ENCODE assay signal across 8 cellular contexts in genomic region chr22:41831828-41832552, GRCh38. TPM values are rescaled to one million over a fixed set of nuclear protein-coding genes. Genes with fewer than 3 reads are reported as not detected.
A peak's percentile ranks its signal among the peaks of the same experiment; 100 is the strongest.
DNase-seq lines count a peak whose midpoint lies in the region; ATAC-seq and TF ChIP-seq lines count a peak whose summit lies in the region.

No MANE protein-coding gene starts in this region.

- 23% methylated on average over 12 of the region's 17 CpGs for WGBS in SK-N-SH (ENCODE audit: low lambda C conversion rate)

- CTCF ChIA-PET in SK-N-SH (lab: Yijun Ruan, JAX), result interaction anchor here (0.9 to 1.6 kb wide), 4 partner anchors 10 to 135 kb away, joined by 3 to 6 read pairs (median 3); no protein-coding TSS in a partner anchor
- CTCF ChIA-PET in PC-3 (lab: Charles Lee), result interaction anchor here (0.6 to 1.0 kb wide), 2 partner anchors 135 to 535 kb away, joined by 3 read pairs; no protein-coding TSS in a partner anchor

- TSS peak; percentile 91 for BruUV-seq in PC-3 (replicated peaks; lab: Mats Ljungman, UMichigan)

- no peak for TF ChIP-seq EP300 in SK-N-SH (IDR thresholded peaks at IDR 0.05; ENCODE audit: borderline replicate concordance in 1 of 2, low read depth in 1 of 2, low read length in 1 of 2)

- no peak for ATAC-seq in SK-N-SH treated with all-trans-retinoic acid at 6 μM for 48 hours
- ATAC-seq in PC-3, result no peak

- no peak for DNase-seq in SK-N-SH
- DNase-seq in PC-3, result no peak
- no peak for DNase-seq in epithelial cell of prostate (ENCODE audit: low read depth, low spot score)
- DNase-seq in epidermal melanocyte (ENCODE audit: insufficient read length, low spot score), result no peak
- DNase-seq in RKO (ENCODE audit: low spot score), result no peak
- no peak for DNase-seq in HUDEP-2 (lab: John Stamatoyannopoulos, UW; ENCODE audit: unreplicated experiment in 76 of 76)

- no peaks in the 10 kb centered on the region for H3K9me2 ChIP-seq in SK-N-SH
- no peaks in the 10 kb centered on the region for H3K9me2 ChIP-seq in PC-3 (replicated peaks; ENCODE audit: low read length)

- no peaks in the 10 kb centered on the region for H4K20me1 ChIP-seq in SK-N-SH (ENCODE audit: insufficient read depth)
- 0 out of 2 replicates have a peak, but pooled peaks cover 11% of the 10 kb centered on the region for H4K20me1 ChIP-seq in PC-3 (ENCODE audit: low read length)

- H3K9ac ChIP-seq in SK-N-SH (peak overlapping the region; percentile 59; the same call in 1 of the 2 replicates), PC-3 (ENCODE audit: low read length) (peak overlapping the region; percentile 95), parathyroid adenoma (no peak overlapping the region)

- POLR2A ChIA-PET in SK-N-SH (lab: Yijun Ruan, JAX) (no interaction called here), PC-3 (lab: Charles Lee; ENCODE audit: unreplicated experiment) (interaction anchor here (0.6 kb wide), 4 partner anchors 13 to 159 kb away, joined by 3 to 6 read pairs (median 4); no protein-coding TSS in a partner anchor)

- H3F3A ChIP-seq in SK-N-SH (replicated peaks; ENCODE audit: insufficient read depth) (no peaks in the 10 kb centered on the region), PC-3 (ENCODE audit: low read length, unreplicated experiment) (no peaks in the 10 kb centered on the region)

- H2AFZ ChIP-seq in SK-N-SH (ENCODE audit: low read depth), result peak overlapping the region; percentile 79
- H2AFZ ChIP-seq in PC-3 (ENCODE audit: low read length), result peak overlapping the region; percentile 64
- peak overlapping the region; percentile 68 for H2AFZ ChIP-seq in parathyroid adenoma

- H3K9me3 ChIP-seq in SK-N-SH, result no peaks in the 10 kb centered on the region
- H3K9me3 ChIP-seq in PC-3 (ENCODE audit: low read length), result no peaks in the 10 kb centered on the region
- H3K9me3 ChIP-seq in parathyroid adenoma (ENCODE audit: control insufficient read depth, low read length), result no peaks in the 10 kb centered on the region

- H3K79me2 ChIP-seq in SK-N-SH (ENCODE audit: insufficient read depth) (0 out of 2 replicates have a peak, but pooled peaks cover 7% of the 10 kb centered on the region), PC-3 (ENCODE audit: low read length) (peaks cover 39% of the 10 kb centered on the region), parathyroid adenoma (no peaks in the 10 kb centered on the region)

- no peaks in the 10 kb centered on the region; a peak in 1 of 4 replicates for H3K4me1 ChIP-seq in SK-N-SH (ENCODE audit: control insufficient read depth in 1 of 2, insufficient read depth in 2 of 2, low read depth in 1 of 2, low read length in 1 of 2)
- H3K4me1 ChIP-seq in PC-3 (ENCODE audit: insufficient read depth, low read length), result peaks cover 13% of the 10 kb centered on the region
- peaks cover 11% of the 10 kb centered on the region for H3K4me1 ChIP-seq in parathyroid adenoma

- H3K36me3 ChIP-seq in SK-N-SH (replicated peaks in 1 of 2; ENCODE audit: control insufficient read depth in 1 of 2, insufficient read depth in 2 of 2, low read length in 1 of 2), result no peaks in the 10 kb centered on the region
- peaks cover 14% of the 10 kb centered on the region for H3K36me3 ChIP-seq in PC-3 (ENCODE audit: low read depth, low read length)
- H3K36me3 ChIP-seq in parathyroid adenoma (ENCODE audit: control insufficient read depth, insufficient read depth, low read length), result no peaks in the 10 kb centered on the region

- H3K4me3 ChIP-seq in SK-N-SH (ENCODE audit: low read depth in 2 of 2, low read length in 1 of 2), result peak overlapping the region; percentile 54 to 60
- peak overlapping the region; percentile 72 for H3K4me3 ChIP-seq in PC-3 (ENCODE audit: low read length)
- peak overlapping the region; percentile 76 for H3K4me3 ChIP-seq in parathyroid adenoma (ENCODE audit: low read depth, low read length)

- no peaks in the 10 kb centered on the region for H3K27me3 ChIP-seq in SK-N-SH (ENCODE audit: insufficient read depth)
- no peaks in the 10 kb centered on the region for H3K27me3 ChIP-seq in PC-3 (ENCODE audit: low read length)
- H3K27me3 ChIP-seq in parathyroid adenoma (ENCODE audit: control insufficient read depth, insufficient read depth, low read length), result no peaks in the 10 kb centered on the region

- no peak for TF ChIP-seq RAD21 in SK-N-SH (IDR thresholded peaks at IDR 0.05; ENCODE audit: low read length)

- peak overlapping the region; percentile 69 for H3K4me2 ChIP-seq in SK-N-SH
- H3K4me2 ChIP-seq in PC-3 (ENCODE audit: low read length), result peak overlapping the region; percentile 79
- peak overlapping the region; percentile 72 for H3K4me2 ChIP-seq in parathyroid adenoma (ENCODE audit: low read length)

- intact Hi-C loops in PC-3 (cut with micrococcal nuclease), result no loop called here

- H3K27ac ChIP-seq in SK-N-SH (ENCODE audit: low read depth in 2 of 2, low read length in 1 of 2) (peak overlapping the region; percentile 59 to 86), PC-3 (ENCODE audit: low read length) (peak overlapping the region; percentile 94), epithelial cell of prostate (peak overlapping the region; percentile 92), parathyroid adenoma (peak overlapping the region; percentile 68)

- TF ChIP-seq CTCF in SK-N-SH (IDR thresholded peaks at IDR 0.05) (no peak), PC-3 (conservative IDR thresholded peaks at IDR 0.05; ENCODE audit: low read depth, low read length) (no peak), parathyroid adenoma (IDR thresholded peaks at IDR 0.05) (no peak)

TF ChIP-seq in SK-N-SH, 30 proteins besides CTCF, POLR2A, EP300 and RAD21 (continues in another document):
- no peak for TF ChIP-seq REST (IDR thresholded peaks at IDR 0.05; ENCODE audit: low read depth, low read length)
- no peak for TF ChIP-seq RXRA (IDR thresholded peaks at IDR 0.05; ENCODE audit: borderline replicate concordance, low read depth)

TF ChIP-seq in SK-N-SH treated with all-trans-retinoic acid at 6 μM for 48 hours, 23 proteins besides CTCF, POLR2A, EP300 and RAD21:
- TF ChIP-seq PPARA (CRISPR knock-in tag; IDR thresholded peaks at IDR 0.05; ENCODE audit: borderline replicate concordance), result no peak
- TF ChIP-seq TCF4 (CRISPR knock-in tag; IDR thresholded peaks at IDR 0.05; ENCODE audit: borderline replicate concordance), result no peak
- TF ChIP-seq ZNF8 (CRISPR knock-in tag; IDR thresholded peaks at IDR 0.05), result no peak
- no peak for TF ChIP-seq TSHZ2 (CRISPR knock-in tag; IDR thresholded peaks at IDR 0.05)
- TF ChIP-seq GLIS3 (CRISPR knock-in tag; IDR thresholded peaks at IDR 0.05), result no peak
- TF ChIP-seq ZFP3 (CRISPR knock-in tag; IDR thresholded peaks at IDR 0.05), result no peak
- TF ChIP-seq ESRRG (CRISPR knock-in tag; IDR thresholded peaks at IDR 0.05), result no peak
- no peak for TF ChIP-seq ISL1 (CRISPR knock-in tag; IDR thresholded peaks at IDR 0.05)

RNA-seq across cellular contexts. Expression of gene SREBF2, which starts 0.9 kb away (rescaled TPM):
- 7.4 and 7.5 TPM in 2 replicates for polyA plus RNA-seq in SK-N-SH (2012; rRNA removed)
- polyA plus RNA-seq in SK-N-SH (2012; cell fraction: cytosol; rRNA removed), result 4.0 and 6.2 TPM in 2 replicates
- polyA plus RNA-seq in SK-N-SH (2012; cell fraction: nucleus; rRNA removed), result 15.2 and 16.5 TPM in 2 replicates
- 38.7 and 40.0 TPM in 2 replicates for total RNA-seq in PC-3 (2014; rRNA removed)

RNA-seq across cellular contexts. Expression of gene CCDC134, which starts 31.5 kb away (rescaled TPM):
- 1.8 and 2.0 TPM in 2 replicates for polyA plus RNA-seq in SK-N-SH (2012; rRNA removed)
- polyA plus RNA-seq in SK-N-SH (2012; cell fraction: cytosol; rRNA removed), result 1.3 and 1.4 TPM in 2 replicates
- 1.6 and 2.2 TPM in 2 replicates for polyA plus RNA-seq in SK-N-SH (2012; cell fraction: nucleus; rRNA removed)
- total RNA-seq in PC-3 (2014; rRNA removed), result 7.9 and 17.6 TPM in 2 replicates
